10 cellular contexts compared by ENCODE assay signal in genomic region chr10:6786579-6787031, GRCh38.
DNase-seq lines count a peak whose midpoint lies in the region; ATAC-seq and TF ChIP-seq lines count a peak whose summit lies in the region.
"Had no signal": no experiment of that assay in that cellular context is flagged by ENCODE, and none has a peak within 500 bp of the region (broad histone marks: within the 10 kb centered on the region; RNA-seq: fewer than 3 reads in every experiment).

No MANE protein-coding gene starts in this region.

- H3K56ac ChIP-seq in H9 (ENCODE audit: insufficient read length, low read depth, low read length), result no peak overlapping the region

- no peak overlapping the region for H4K8ac ChIP-seq in H9 (replicated peaks; ENCODE audit: insufficient read length, low read depth, low read length)

- no peak overlapping the region for H4K91ac ChIP-seq in H9 (ENCODE audit: insufficient read length, low read depth, low read length)

- no peak for TF ChIP-seq POLR2A in stomach (IDR thresholded peaks at IDR 0.05)

- no peak overlapping the region for H2BK12ac ChIP-seq in H9 (ENCODE audit: insufficient read length, low read depth, low read length)

- H3K4me1 ChIP-seq in H9 (ENCODE audit: insufficient read depth, low read length) (peaks cover 5% of the 10 kb centered on the region; the same call in 1 of the 2 replicates), stomach (peaks cover 0 to 13% (median 0%) of the 10 kb centered on the region in 4 donors)

- no peak for TF ChIP-seq EP300 in stomach (IDR thresholded peaks at IDR 0.05)

- H3K18ac ChIP-seq in H9 (ENCODE audit: insufficient read length, low read depth, low read length), result no peak overlapping the region

- H3K4me3 Mint-ChIP-seq in H9, result no peak overlapping the region

- TF ChIP-seq CTCF in H9 (conservative IDR thresholded peaks at IDR 0.05) (peak; percentile 16; the same call in 1 of the 3 replicates), stomach (IDR thresholded peaks at IDR 0.05) (no peak)

- no peaks in the 10 kb centered on the region for H3K9me3 Mint-ChIP-seq in H9

- no peak overlapping the region for H3K9ac ChIP-seq in H9 (ENCODE audit: extremely low read depth, insufficient read length, low read length)

- no peaks in the 10 kb centered on the region for H3K23me2 ChIP-seq in H9 (ENCODE audit: insufficient read length, low read depth, low read length, poor library complexity, severe bottlenecking)

- H3K27ac ChIP-seq in H9 (ENCODE audit: insufficient read length, low read depth, low read length), result no peak overlapping the region
- H3K27ac ChIP-seq in stomach, result no peak overlapping the region

- no CpG with 5 or more reads among the region's 10 CpGs for WGBS in H9 (ENCODE audit: extremely low coverage, insufficient read length, low lambda C conversion rate)
- 28 to 31% (median 29%) methylated on average over 10 of the region's 10 CpGs for WGBS in stomach, 5 donors

- H3K4ac ChIP-seq in H9 (ENCODE audit: low read depth, low read length), result no peak overlapping the region

- no peak overlapping the region for H2BK15ac ChIP-seq in H9 (ENCODE audit: low read depth, low read length)

- H2BK20ac ChIP-seq in H9 (ENCODE audit: low read depth, low read length, poor library complexity, severe bottlenecking), result no peak overlapping the region

- peaks cover 27 to 48% of the 10 kb centered on the region in 2 experiments for H3K4me1 Mint-ChIP-seq in H9

- H2BK5ac ChIP-seq in H9 (ENCODE audit: insufficient read length, low read length), result no peak overlapping the region

- peaks cover 0 to 34% (median 0%) of the 10 kb centered on the region in 3 experiments; a peak in 2 of 7 replicates for H3K36me3 Mint-ChIP-seq in H9 (ENCODE audit: insufficient read depth in 1 of 3, low read depth in 3 of 3)

- intact Hi-C loops in left ventricle myocardium superior (cut with micrococcal nuclease), result no loop called here
- intact Hi-C loops in stomach (cut with DNase I; ENCODE audit: low total_unique reads), result no loop called here

- no peak overlapping the region for H3K4me2 ChIP-seq in H9 (ENCODE audit: insufficient read depth, insufficient read length, low read length)

- no peaks in the 10 kb centered on the region for H3K27me3 Mint-ChIP-seq in H9 (ENCODE audit: low read depth)

- no peak overlapping the region for H3K27ac Mint-ChIP-seq in H9

- H3K9me3 ChIP-seq in H9 (ENCODE audit: control insufficient read depth, low read depth, low read length) (no peaks in the 10 kb centered on the region), stomach (no peaks in the 10 kb centered on the region)

- no peaks in the 10 kb centered on the region for H3K79me1 ChIP-seq in H9 (ENCODE audit: insufficient read depth, low read depth, low read length, poor library complexity, severe bottlenecking)

- H3K36me3 ChIP-seq in stomach, result no peaks in the 10 kb centered on the region

- H2AK5ac ChIP-seq in H9 (ENCODE audit: insufficient read length, low read length), result no peak overlapping the region

- H4K20me1 ChIP-seq in H9 (ENCODE audit: control insufficient read depth, insufficient read depth, insufficient read length), result no peaks in the 10 kb centered on the region

- H2BK120ac ChIP-seq in H9 (ENCODE audit: low read depth, low read length, poor library complexity, severe bottlenecking), result no peak overlapping the region

- no peak for DNase-seq in H9
- DNase-seq in amygdala (lab: John Stamatoyannopoulos, UW), result peak in 36 of 56 donors; percentile 1 to 71 (median 16)
- DNase-seq in left ventricle myocardium superior, result peak; percentile 34
- no peak for DNase-seq in skeletal muscle cell (ENCODE audit: low read depth)
- DNase-seq in NOMO-1 treated with DMSO at 0.1 percent for 48 hours (lab: John Stamatoyannopoulos, UW; ENCODE audit: unreplicated experiment), result no peak
- DNase-seq in stimulated activated CD4-positive, alpha-beta T cell treated with anti-CD3 and anti-CD28 coated beads, Interleukin-4, amount 100 ng/mL, for 1 hour, result no peak
- no peak for DNase-seq in stomach
- DNase-seq: NCI-H1105, T-helper 1 cell had no signal

- H2AFZ ChIP-seq in H9 (ENCODE audit: low read length), result no peak overlapping the region

- H3K27me3 ChIP-seq in H9 (ENCODE audit: insufficient read depth, low read length) (no peaks in the 10 kb centered on the region), stomach (peaks cover 0 to 9% (median 0%) of the 10 kb centered on the region in 3 donors)

- no peak overlapping the region for H4K5ac ChIP-seq in H9 (ENCODE audit: insufficient read length, low read depth, low read length)

- no peak overlapping the region for H3K23ac ChIP-seq in H9 (ENCODE audit: insufficient read length, low read depth, low read length)

- peak overlapping the region; percentile 17 for H3K4me3 ChIP-seq in skeletal muscle cell (ENCODE audit: low read depth, low read length)
- no peak overlapping the region for H3K4me3 ChIP-seq in stomach

- H3K14ac ChIP-seq in H9 (ENCODE audit: insufficient read depth, low read length), result no peak overlapping the region

- no peaks in the 10 kb centered on the region for H3K79me2 ChIP-seq in H9 (ENCODE audit: insufficient read depth, low read length)

- no peak overlapping the region for H3T11ph ChIP-seq in H9 (ENCODE audit: low read length)

- peak; percentile 43 for ATAC-seq in left ventricle myocardium superior
- no peak for ATAC-seq in HG03045 (IDR thresholded peaks at IDR 0.05; ENCODE audit: unreplicated experiment)

Comparison
In these comparisons a context has a peak if more than half of its experiments do, and no peak if none do; other contexts are left out.
1. DNase-seq: peak in amygdala (36 of 56) and left ventricle myocardium superior (single experiment); none in H9 (single experiment), skeletal muscle cell (single experiment), NOMO-1 treated with DMSO at 0.1 percent for 48 hours (single experiment), stimulated activated CD4-positive, alpha-beta T cell treated with anti-CD3 and anti-CD28 coated beads, Interleukin-4, amount 100 ng/mL, for 1 hour (single experiment) and stomach (single experiment).